Comparison of ENCODE assay signal across 9 cellular contexts in the genomic region with DNA sequence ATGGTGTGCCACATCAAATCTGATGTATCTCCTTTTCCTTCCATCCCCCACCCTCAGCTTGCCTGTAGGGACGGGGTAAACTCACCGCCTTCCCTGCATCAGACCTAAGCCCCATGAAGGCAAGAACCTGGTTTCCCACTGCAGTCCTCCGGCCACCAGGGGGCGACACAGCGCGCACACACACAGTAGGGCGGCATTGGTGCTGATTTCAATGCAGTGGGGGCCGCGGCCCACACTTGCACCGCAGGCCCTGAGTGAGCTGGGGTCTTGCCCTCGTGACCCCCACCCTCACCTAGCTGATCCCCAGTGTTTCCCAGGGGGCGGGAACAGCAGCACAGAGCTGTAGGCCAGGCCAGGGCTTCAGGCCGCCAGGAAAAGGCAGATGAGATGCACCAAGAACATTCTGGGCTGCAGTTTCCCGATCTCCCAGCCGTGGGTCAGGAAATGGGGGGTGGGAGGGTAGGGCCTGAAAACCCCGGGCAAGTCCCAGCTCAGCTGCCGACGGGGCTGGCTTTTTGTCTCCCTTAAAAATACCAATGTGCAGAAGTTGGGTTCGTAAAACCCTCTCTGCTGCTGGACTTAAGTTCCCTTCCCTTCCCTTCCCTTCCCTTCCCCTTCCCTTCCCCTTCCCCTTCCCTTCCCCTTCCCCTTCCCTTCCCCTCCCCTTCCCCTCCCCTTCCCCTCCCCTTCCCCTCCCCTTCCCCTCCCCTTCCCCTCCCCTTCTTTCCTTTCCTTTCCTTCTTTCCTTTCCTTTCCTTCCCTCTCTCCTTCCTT. TPM values are rescaled to one million over a fixed set of nuclear protein-coding genes. Genes with fewer than 3 reads are reported as not detected.
A peak's percentile ranks its signal among the peaks of the same experiment; 100 is the strongest.
DNase-seq lines count a peak whose midpoint lies in the region; ATAC-seq and TF ChIP-seq lines count a peak whose summit lies in the region.
"Had no signal": no experiment of that assay in that cellular context is flagged by ENCODE, and none has a peak within 500 bp of the region (broad histone marks: within the 10 kb centered on the region; RNA-seq: fewer than 3 reads in every experiment).

No MANE protein-coding gene starts in this region.

- H3K27me3 ChIP-seq in dorsolateral prefrontal cortex, result peaks cover 0 to 7% (median 0%) of the 10 kb centered on the region in 45 donors
- peaks cover 5% of the 10 kb centered on the region for H3K27me3 ChIP-seq in vagina

- ATAC-seq in HG03095 (IDR thresholded peaks at IDR 0.05; ENCODE audit: unreplicated experiment), result no peak

- no peak for TF ChIP-seq POLR2A in vagina (IDR thresholded peaks at IDR 0.05)

- H3K4me3 ChIP-seq in dorsolateral prefrontal cortex, result no peak overlapping the region
- no peak overlapping the region for H3K4me3 ChIP-seq in vagina

- H3K4me1 ChIP-seq in vagina, result peaks cover 16% of the 10 kb centered on the region

- TF ChIP-seq CTCF in GM12873 (IDR thresholded peaks at IDR 0.05; ENCODE audit: insufficient read depth, low read depth, low read length, missing control alignments) (peak; percentile 75), dorsolateral prefrontal cortex (IDR thresholded peaks at IDR 0.05 in 54 of 56, conservative IDR thresholded peaks at IDR 0.05 in 2 of 56; ENCODE audit: low read depth in 1 of 56, partially characterized antibody in 56 of 56) (peak in 43 of 56 donors; percentile 10 to 57 (median 35)), vagina (IDR thresholded peaks at IDR 0.05) (no peak)

- intact Hi-C loops in dorsolateral prefrontal cortex (cut with DNase I), result no loop called here
- intact Hi-C loops in vagina (cut with DNase I), result no loop called here

- H3K27ac ChIP-seq in dorsolateral prefrontal cortex, result no peak overlapping the region
- no peak overlapping the region for H3K27ac ChIP-seq in vagina

- H3K36me3 ChIP-seq in vagina, result no peaks in the 10 kb centered on the region

- DNase-seq in UCSD-AML1 (lab: John Stamatoyannopoulos, UW; ENCODE audit: unreplicated experiment), result peak; percentile 14
- no peak for DNase-seq in dorsolateral prefrontal cortex
- peak; percentile 46 to 56 for DNase-seq in stimulated activated CD4-positive, alpha-beta T cell treated with anti-CD3 and anti-CD28 coated beads, Interleukin-2, amount 100 ng/mL, for 48 hours
- no peak for DNase-seq in COR-L47 (lab: John Stamatoyannopoulos, UW)
- DNase-seq in mesenteric fat pad (ENCODE audit: low spot score), result no peak
- DNase-seq in vagina (ENCODE audit: extremely low spot score in 2 of 2), result no peak
- DNase-seq: naive B cell had no signal

- no peaks in the 10 kb centered on the region for H3K9me3 ChIP-seq in vagina

RNA-seq across cellular contexts. Expression of a gene that starts 19.5 kb away (rescaled TPM):
- total RNA-seq in dorsolateral prefrontal cortex (100 to 1,000 TPM in 78 of 120 experiments, 10 to 100 TPM in 42; 34.8 to 183 (median 111) TPM), mesenteric fat pad (not detected), vagina (not detected)

RNA-seq across cellular contexts. Expression of a gene that starts 46.5 kb away (rescaled TPM):
- total RNA-seq in dorsolateral prefrontal cortex (1 to 10 TPM in 98 of 120 experiments, under 1 TPM in 22; 0.32 to 4.4 (median 1.7) TPM), mesenteric fat pad (not detected), vagina (12.0 TPM)

RNA-seq across cellular contexts. Expression of a gene that starts 55.1 kb away (rescaled TPM):
- total RNA-seq in dorsolateral prefrontal cortex (10 to 100 TPM in 118 of 120 experiments, 1 to 10 TPM in 2; 9.6 to 24.0 (median 15.4) TPM), mesenteric fat pad (2.5 TPM), vagina (2.0 TPM)

Comparison
In these comparisons a context has a peak if more than half of its experiments do, and no peak if none do; other contexts are left out.
1. CTCF ChIP-seq: peak in GM12873 (single experiment) and dorsolateral prefrontal cortex (43 of 56); none in vagina (0 of 3).
2. DNase-seq: peak in UCSD-AML1 (single experiment) and stimulated activated CD4-positive, alpha-beta T cell treated with anti-CD3 and anti-CD28 coated beads, Interleukin-2, amount 100 ng/mL, for 48 hours (2 of 2); none in dorsolateral prefrontal cortex (0 of 10), COR-L47 (single experiment), mesenteric fat pad (single experiment) and vagina (0 of 2).
3. RNA of a gene that starts 19.5 kb away (total RNA-seq): 34.8 to 183 TPM in dorsolateral prefrontal cortex; not detected in mesenteric fat pad (single experiment) and not detected in vagina (single experiment); every median in the first group is over 10 times any median in the second.